Comparison of ENCODE assay signal across 22 cellular contexts in the genomic region with DNA sequence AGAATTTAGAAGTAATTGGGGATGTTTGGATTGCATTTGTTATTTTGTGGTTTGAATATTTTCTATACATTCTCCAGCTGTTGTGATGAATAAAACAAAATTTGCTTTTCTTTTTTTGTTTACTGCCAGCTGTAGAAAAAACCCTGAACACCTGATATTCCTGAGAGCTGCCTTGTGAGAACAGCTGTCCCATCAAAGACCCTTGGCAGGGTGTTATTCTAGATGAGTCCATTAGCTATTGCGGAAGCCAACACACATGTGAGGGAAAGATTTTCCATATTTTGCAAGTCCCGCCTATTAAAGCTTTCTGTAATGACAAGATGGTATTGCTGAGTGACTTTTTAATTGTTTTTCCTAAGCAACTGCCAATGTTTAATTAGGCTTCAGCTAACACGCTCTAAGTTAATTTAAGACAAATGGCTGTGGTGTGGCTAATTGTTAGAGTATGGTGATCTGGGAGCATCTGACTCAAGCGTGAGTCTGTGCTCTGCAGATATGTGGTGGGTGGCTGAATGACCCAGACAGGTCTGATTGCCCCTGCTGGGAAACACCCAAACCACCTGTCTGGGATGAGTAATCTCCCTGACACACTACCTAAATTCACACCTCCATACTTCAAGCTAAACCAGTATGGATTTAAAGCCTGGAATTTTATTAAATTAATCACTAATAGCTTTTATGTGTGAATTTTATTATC.
DNase-seq lines count a peak whose midpoint lies in the region; ATAC-seq and TF ChIP-seq lines count a peak whose summit lies in the region.
"Had no signal": no experiment of that assay in that cellular context is flagged by ENCODE, and none has a peak within 500 bp of the region (broad histone marks: within the 10 kb centered on the region; RNA-seq: fewer than 3 reads in every experiment).

No MANE protein-coding gene starts in this region.

- ATAC-seq in left lung, result no peak
- ATAC-seq: A549; activated CD8-positive, alpha-beta memory T cell treated with anti-CD3 and anti-CD28 coated beads, Interleukin-2, amount 10 ng/mL, durations not matched to agents 7 days and 5 days; naive thymus-derived CD8-positive, alpha-beta T cell; T-cell had no signal

- no peak overlapping the region for H4K5ac ChIP-seq in mesendoderm (ENCODE audit: low read length)

- H3K27me3 ChIP-seq in mesendoderm (ENCODE audit: insufficient read depth, low read length, poor library complexity) (no peaks in the 10 kb centered on the region), left lung (no peaks in the 10 kb centered on the region)

- no peak overlapping the region for H3K27ac Mint-ChIP-seq in activated CD4-positive, alpha-beta T cell treated with anti-CD3 and anti-CD28 coated beads, Interleukin-2, amount 10 ng/mL, durations not matched to agents 24 days and 14 days
- H3K27ac Mint-ChIP-seq in activated naive CD8-positive, alpha-beta T cell treated with anti-CD3 and anti-CD28 coated beads for 36 hours, result no peak overlapping the region
- H3K27ac Mint-ChIP-seq in mesothelial cell of epicardium, result no peak overlapping the region
- H3K27ac Mint-ChIP-seq: activated CD8-positive, alpha-beta memory T cell treated with anti-CD3 and anti-CD28 coated beads, Interleukin-2, amount 10 ng/mL, durations not matched to agents 7 days and 5 days; activated naive CD8-positive, alpha-beta T cell; naive thymus-derived CD8-positive, alpha-beta T cell; T-cell had no signal

- no peak overlapping the region for H2BK15ac ChIP-seq in mesendoderm (replicated peaks; ENCODE audit: low read depth)

- no peak overlapping the region for H3K4me3 Mint-ChIP-seq in activated CD4-positive, alpha-beta T cell treated with anti-CD3 and anti-CD28 coated beads, Interleukin-2, amount 10 ng/mL, durations not matched to agents 24 days and 14 days
- no peak overlapping the region for H3K4me3 Mint-ChIP-seq in activated naive CD8-positive, alpha-beta T cell treated with anti-CD3 and anti-CD28 coated beads for 36 hours
- no peak overlapping the region for H3K4me3 Mint-ChIP-seq in mesothelial cell of epicardium
- H3K4me3 Mint-ChIP-seq: activated CD8-positive, alpha-beta memory T cell treated with anti-CD3 and anti-CD28 coated beads, Interleukin-2, amount 10 ng/mL, durations not matched to agents 7 days and 5 days; activated naive CD8-positive, alpha-beta T cell; CD14-positive monocyte; dendritic cell treated with granulocyte-macrophage colony-stimulating factor and Interleukin-4, amounts not matched to agents 40 ng/mL and 50 ng/mL, for 4 days; naive thymus-derived CD8-positive, alpha-beta T cell; T-cell had no signal

- H3K9me3 ChIP-seq in left lung, result no peaks in the 10 kb centered on the region
- H3K9me3 ChIP-seq: A549 had no signal

- no peaks in the 10 kb centered on the region for H3K36me3 ChIP-seq in mesendoderm (ENCODE audit: control insufficient read depth, insufficient read depth, low read length)
- H3K36me3 ChIP-seq in left lung, result no peaks in the 10 kb centered on the region

- no peaks in the 10 kb centered on the region for H3K9me3 Mint-ChIP-seq in activated CD4-positive, alpha-beta T cell treated with anti-CD3 and anti-CD28 coated beads, Interleukin-2, amount 10 ng/mL, durations not matched to agents 24 days and 14 days
- H3K9me3 Mint-ChIP-seq in activated naive CD8-positive, alpha-beta T cell treated with anti-CD3 and anti-CD28 coated beads for 36 hours, result peaks cover 2% of the 10 kb centered on the region
- H3K9me3 Mint-ChIP-seq in mesothelial cell of epicardium, result no peaks in the 10 kb centered on the region
- H3K9me3 Mint-ChIP-seq: T-cell had no signal

- no peak overlapping the region for H3K9ac ChIP-seq in mesendoderm (ENCODE audit: low read length)
- H3K9ac ChIP-seq: parathyroid adenoma had no signal

- H3K56ac ChIP-seq in mesendoderm (ENCODE audit: low read length), result no peak overlapping the region

- no peak overlapping the region for H3K23ac ChIP-seq in mesendoderm (ENCODE audit: low read length)

- H3K36me3 Mint-ChIP-seq in activated CD4-positive, alpha-beta T cell treated with anti-CD3 and anti-CD28 coated beads, Interleukin-2, amount 10 ng/mL, durations not matched to agents 24 days and 14 days (ENCODE audit: low read depth), result no peaks in the 10 kb centered on the region
- no peaks in the 10 kb centered on the region for H3K36me3 Mint-ChIP-seq in activated naive CD8-positive, alpha-beta T cell treated with anti-CD3 and anti-CD28 coated beads for 36 hours
- no peaks in the 10 kb centered on the region for H3K36me3 Mint-ChIP-seq in mesothelial cell of epicardium
- H3K36me3 Mint-ChIP-seq: activated CD8-positive, alpha-beta memory T cell treated with anti-CD3 and anti-CD28 coated beads, Interleukin-2, amount 10 ng/mL, durations not matched to agents 7 days and 5 days; activated naive CD8-positive, alpha-beta T cell; naive thymus-derived CD8-positive, alpha-beta T cell; T-cell had no signal

- H4K8ac ChIP-seq in mesendoderm (ENCODE audit: low read depth, low read length), result no peak overlapping the region

- peak; percentile 7 to 10 for DNase-seq in activated CD4-positive, alpha-beta T cell treated with anti-CD3 and anti-CD28 coated beads, Interleukin-2, amount 50 U/mL, for 48 hours
- no peak for DNase-seq in activated CD4-positive, alpha-beta T cell treated with anti-CD3 and anti-CD28 coated beads, Interleukin-2, amount 10 ng/mL, durations not matched to agents 24 days and 14 days
- DNase-seq in HFF-Myc (ENCODE audit: extremely low read depth, low read depth) (peak; percentile 38), mesendoderm (peak; percentile 70), mesothelial cell of epicardium (ENCODE audit: low spot score in 2 of 2, unreplicated experiment in 2 of 2) (no peak), left lung (no peak), 8988T (no peak)
- DNase-seq in activated naive CD8-positive, alpha-beta T cell treated with anti-CD3 and anti-CD28 coated beads for 36 hours, result peak; percentile 33
- DNase-seq: activated CD8-positive, alpha-beta memory T cell treated with anti-CD3 and anti-CD28 coated beads, Interleukin-2, amount 10 ng/mL, durations not matched to agents 7 days and 5 days; DMS53; head of caudate nucleus; Karpas-422; naive thymus-derived CD8-positive, alpha-beta T cell; RPMI8226; stimulated activated naive CD4-positive, alpha-beta T cell treated with Interleukin-2 at 50 U/mL for 16 hours; T-cell had no signal

- peak overlapping the region; percentile 48 for H3K4ac ChIP-seq in mesendoderm (ENCODE audit: low read depth, low read length)

- H3K27ac ChIP-seq in mesendoderm (ENCODE audit: low read depth, low read length) (no peak overlapping the region), left lung (no peak overlapping the region)
- H3K27ac ChIP-seq: A549, parathyroid adenoma had no signal

- no peaks in the 10 kb centered on the region for H3K4me1 Mint-ChIP-seq in activated CD4-positive, alpha-beta T cell treated with anti-CD3 and anti-CD28 coated beads, Interleukin-2, amount 10 ng/mL, durations not matched to agents 24 days and 14 days
- peaks cover 18% of the 10 kb centered on the region for H3K4me1 Mint-ChIP-seq in activated naive CD8-positive, alpha-beta T cell treated with anti-CD3 and anti-CD28 coated beads for 36 hours
- peaks cover 20% of the 10 kb centered on the region for H3K4me1 Mint-ChIP-seq in mesothelial cell of epicardium

- H2AK5ac ChIP-seq in mesendoderm (ENCODE audit: low read length), result no peak overlapping the region

- no peaks in the 10 kb centered on the region for H3K27me3 Mint-ChIP-seq in activated CD4-positive, alpha-beta T cell treated with anti-CD3 and anti-CD28 coated beads, Interleukin-2, amount 10 ng/mL, durations not matched to agents 24 days and 14 days
- peaks cover 16% of the 10 kb centered on the region for H3K27me3 Mint-ChIP-seq in activated naive CD8-positive, alpha-beta T cell treated with anti-CD3 and anti-CD28 coated beads for 36 hours
- no peaks in the 10 kb centered on the region for H3K27me3 Mint-ChIP-seq in mesothelial cell of epicardium (ENCODE audit: low read depth)
- H3K27me3 Mint-ChIP-seq: dendritic cell treated with granulocyte-macrophage colony-stimulating factor and Interleukin-4, amounts not matched to agents 40 ng/mL and 50 ng/mL, for 4 days had no signal

- intact Hi-C loops in activated CD4-positive, alpha-beta T cell treated with anti-CD3 and anti-CD28 coated beads, Interleukin-2, amount 10 ng/mL, durations not matched to agents 24 days and 14 days (cut with micrococcal nuclease), result no loop called here
- intact Hi-C loops in left lung (cut with DNase I), result no loop called here

- H3K79me1 ChIP-seq in mesendoderm (ENCODE audit: low read length), result no peaks in the 10 kb centered on the region

- no peaks in the 10 kb centered on the region for H3K79me2 ChIP-seq in mesendoderm (ENCODE audit: control insufficient read depth, insufficient read depth, low read length)
- H3K79me2 ChIP-seq: parathyroid adenoma had no signal

- H2BK120ac ChIP-seq in mesendoderm (ENCODE audit: low read depth, low read length), result peak overlapping the region; percentile 45

- H3K4me2 ChIP-seq in mesendoderm (ENCODE audit: low read length), result no peak overlapping the region
- H3K4me2 ChIP-seq: A549 had no signal

- H3K4me1 ChIP-seq in mesendoderm (ENCODE audit: control insufficient read depth, low read depth, low read length), result no peaks in the 10 kb centered on the region
- H3K4me1 ChIP-seq in left lung, result peaks cover 0 to 6% of the 10 kb centered on the region in 2 donors
- H3K4me1 ChIP-seq: A549, parathyroid adenoma had no signal

- no peak overlapping the region for H3K18ac ChIP-seq in mesendoderm (ENCODE audit: low read length)

- no peak for TF ChIP-seq CTCF in HFF-Myc (IDR thresholded peaks at IDR 0.05; ENCODE audit: low read depth, low read length, missing control alignments)
- TF ChIP-seq CTCF in mesothelial cell of epicardium (IDR thresholded peaks at IDR 0.05; ENCODE audit: unreplicated experiment), result no peak
- TF ChIP-seq CTCF in left lung (IDR thresholded peaks at IDR 0.05), result no peak

- H3K4me3 ChIP-seq in HFF-Myc (replicated peaks; ENCODE audit: low read depth, low read length), result no peak overlapping the region
- no peak overlapping the region for H3K4me3 ChIP-seq in mesendoderm (ENCODE audit: low read length)
- no peak overlapping the region for H3K4me3 ChIP-seq in left lung
- H3K4me3 ChIP-seq: A549, skin epidermis had no signal

- no peak overlapping the region for H2BK5ac ChIP-seq in mesendoderm (ENCODE audit: low read length)

- WGBS in mesendoderm (ENCODE audit: extremely low coverage, insufficient coverage, low lambda C conversion rate), result no CpG with 5 or more reads among the region's 4 CpGs

Comparison
In these comparisons a context has a peak if more than half of its experiments do, and no peak if none do; other contexts are left out.
1. DNase-seq: peak in activated CD4-positive, alpha-beta T cell treated with anti-CD3 and anti-CD28 coated beads, Interleukin-2, amount 50 U/mL, for 48 hours (2 of 2), HFF-Myc (single experiment), activated naive CD8-positive, alpha-beta T cell treated with anti-CD3 and anti-CD28 coated beads for 36 hours (single experiment) and mesendoderm (single experiment); none in activated CD4-positive, alpha-beta T cell treated with anti-CD3 and anti-CD28 coated beads, Interleukin-2, amount 10 ng/mL, durations not matched to agents 24 days and 14 days (single experiment), mesothelial cell of epicardium (0 of 2), left lung (0 of 2) and 8988T (single experiment).